In the genomic region with DNA sequence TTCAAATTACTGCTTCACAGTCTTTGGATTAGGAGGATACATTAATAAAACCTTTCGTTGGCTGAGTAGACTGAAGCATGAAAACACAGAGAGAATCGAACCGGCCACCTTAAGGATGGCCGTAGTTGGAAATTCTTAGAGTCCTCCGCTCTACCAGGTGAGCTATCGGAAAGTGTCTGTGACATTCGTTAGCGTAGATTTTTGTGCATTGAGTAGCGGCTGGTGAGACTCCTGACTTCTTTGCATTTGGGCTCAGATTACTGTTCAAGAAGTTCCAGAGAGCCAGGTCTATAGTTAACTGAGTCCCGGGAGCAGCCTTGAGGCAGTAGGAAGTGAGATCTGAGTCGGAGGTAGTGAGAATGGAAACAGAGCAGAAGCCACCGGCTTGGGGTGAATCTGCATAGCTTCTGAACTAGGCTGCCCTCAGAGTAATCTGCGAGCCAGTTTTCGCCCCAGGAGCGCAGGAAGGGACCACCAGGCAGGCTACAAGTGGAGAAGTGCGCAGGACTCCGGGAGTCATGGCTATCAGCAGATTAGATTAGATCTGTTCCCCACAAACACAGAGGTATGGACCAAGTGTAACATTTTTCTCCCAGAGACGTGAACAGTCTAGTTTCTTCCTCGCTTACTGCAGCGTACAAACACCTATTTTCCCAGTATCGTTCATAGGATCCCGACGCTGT, we compare ENCODE assay signal across 8 cellular contexts. TPM values are rescaled to one million over a fixed set of nuclear protein-coding genes. Genes with fewer than 3 reads are reported as not detected.
A peak's percentile ranks its signal among the peaks of the same experiment; 100 is the strongest.
DNase-seq lines count a peak whose midpoint lies in the region; ATAC-seq and TF ChIP-seq lines count a peak whose summit lies in the region.

No MANE protein-coding gene starts in this region.

- peak overlapping the region; percentile 54 to 99 (median 79) for H3K27ac Mint-ChIP-seq in CD4-positive, alpha-beta memory T cell
- H3K27ac Mint-ChIP-seq in mesothelial cell of epicardium, result peak overlapping the region; percentile 52

- POLR2A ChIA-PET in CD4-positive, alpha-beta memory T cell (lab: Charles Lee; ENCODE audit: partially characterized antibody), result interaction anchor here (0.6 to 5.9 kb wide), 7 partner anchors 16 to 287 kb away, joined by 3 to 61 read pairs (median 4); a partner anchor contains a TSS
- POLR2A ChIA-PET in HEK293T (lab: Yijun Ruan, JAX), result interaction anchor here (0.9 to 3.8 kb wide), 7 partner anchors 10 to 52 kb away, joined by 4 to 80 read pairs (median 9); a partner anchor contains a TSS

- peaks cover 0 to 13% of the 10 kb centered on the region in 2 donors for H3K36me3 Mint-ChIP-seq in CD4-positive, alpha-beta memory T cell
- H3K36me3 Mint-ChIP-seq in mesothelial cell of epicardium, result no peaks in the 10 kb centered on the region

- peaks cover 0 to 25% (median 1%) of the 10 kb centered on the region in 8 donors for H3K9me3 Mint-ChIP-seq in CD4-positive, alpha-beta memory T cell
- peaks cover 13% of the 10 kb centered on the region for H3K9me3 Mint-ChIP-seq in mesothelial cell of epicardium

- no peak for TF ChIP-seq CTCF in choroid plexus epithelial cell (conservative IDR thresholded peaks at IDR 0.05; ENCODE audit: low read depth, low read length)
- no peak for TF ChIP-seq CTCF in mesothelial cell of epicardium (IDR thresholded peaks at IDR 0.05; ENCODE audit: unreplicated experiment)
- TF ChIP-seq CTCF in upper lobe of right lung (IDR thresholded peaks at IDR 0.05), result no peak

- H3K27me3 Mint-ChIP-seq in CD4-positive, alpha-beta memory T cell, result peaks cover 31 to 32% of the 10 kb centered on the region in 2 donors
- peaks cover 89% of the 10 kb centered on the region for H3K27me3 Mint-ChIP-seq in mesothelial cell of epicardium (ENCODE audit: low read depth)

- CTCF ChIA-PET in CD4-positive, alpha-beta memory T cell (lab: Charles Lee; ENCODE audit: partially characterized antibody), result interaction anchor here (1.0 to 2.6 kb wide), 4 partner anchors 17 to 33 kb away, joined by 4 to 13 read pairs (median 8); no protein-coding TSS in a partner anchor
- CTCF ChIA-PET in HEK293T (lab: Yijun Ruan, JAX), result interaction anchor here (0.6 to 2.3 kb wide), 6 partner anchors 17 to 157 kb away, joined by 3 to 15 read pairs (median 4); no protein-coding TSS in a partner anchor

- H3K36me3 ChIP-seq in CD4-positive, alpha-beta memory T cell (ENCODE audit: insufficient read depth, low read length), result no peaks in the 10 kb centered on the region
- no peaks in the 10 kb centered on the region for H3K36me3 ChIP-seq in upper lobe of right lung

- DNase-seq in CD4-positive, alpha-beta memory T cell, result peak in 4 of 5 donors; percentile 35 to 49 (median 39)
- DNase-seq in HEK293T (ENCODE audit: extremely low spot score), result peak; percentile 51
- DNase-seq in SHP77 treated with DMSO at 0.1 percent for 48 hours (lab: John Stamatoyannopoulos, UW), result peak; percentile 66
- peak; percentile 57 for DNase-seq in choroid plexus epithelial cell (ENCODE audit: low read depth)
- peak in 1 of 2 experiments; percentile 58 for DNase-seq in mesothelial cell of epicardium (ENCODE audit: low spot score in 2 of 2, unreplicated experiment in 2 of 2)
- no peak for DNase-seq in upper lobe of right lung

- no peaks in the 10 kb centered on the region for H3K9me3 ChIP-seq in CD4-positive, alpha-beta memory T cell (ENCODE audit: control insufficient read depth in 1 of 2, low read length in 2 of 2)
- no peaks in the 10 kb centered on the region for H3K9me3 ChIP-seq in upper lobe of right lung

- peaks cover 20% of the 10 kb centered on the region for H3K27me3 ChIP-seq in CD4-positive, alpha-beta memory T cell (ENCODE audit: insufficient read depth, low read length)
- peaks cover 45% of the 10 kb centered on the region for H3K27me3 ChIP-seq in upper lobe of right lung

- H3K4me3 Mint-ChIP-seq in CD4-positive, alpha-beta memory T cell, result peak overlapping the region; percentile 82 to 93 (median 88)
- peak overlapping the region; percentile 77 for H3K4me3 Mint-ChIP-seq in mesothelial cell of epicardium

- intact Hi-C loops in CD4-positive, alpha-beta memory T cell (cut with micrococcal nuclease), result loop anchor here (1.0 kb wide), 1 partner anchor 17 kb away; no protein-coding TSS in a partner anchor
- intact Hi-C loops in upper lobe of right lung (cut with DNase I), result no loop called here

- peaks cover 41% of the 10 kb centered on the region for H3K4me1 ChIP-seq in CD4-positive, alpha-beta memory T cell (ENCODE audit: insufficient read depth, low read length)
- peaks cover 22% of the 10 kb centered on the region for H3K4me1 ChIP-seq in upper lobe of right lung

- peaks cover 47 to 79% (median 63%) of the 10 kb centered on the region in 4 donors for H3K4me1 Mint-ChIP-seq in CD4-positive, alpha-beta memory T cell
- H3K4me1 Mint-ChIP-seq in mesothelial cell of epicardium, result peaks cover 45% of the 10 kb centered on the region

- peak; percentile 46 for ATAC-seq in upper lobe of right lung
- ATAC-seq in GM21381 (IDR thresholded peaks at IDR 0.05; ENCODE audit: unreplicated experiment), result no peak
- ATAC-seq in HG02623 (IDR thresholded peaks at IDR 0.05; ENCODE audit: unreplicated experiment), result no peak

- peak overlapping the region; percentile 54 to 68 for H3K4me3 ChIP-seq in CD4-positive, alpha-beta memory T cell (ENCODE audit: low read length in 2 of 2)
- H3K4me3 ChIP-seq in choroid plexus epithelial cell (ENCODE audit: low read depth, low read length) (peak overlapping the region; percentile 50), upper lobe of right lung (peak overlapping the region; percentile 31)

- no peak overlapping the region for H3K27ac ChIP-seq in CD4-positive, alpha-beta memory T cell (ENCODE audit: low read depth, low read length)
- H3K27ac ChIP-seq in upper lobe of right lung, result no peak overlapping the region

TF ChIP-seq in HEK293T, 16 proteins besides CTCF, POLR2A, EP300 and RAD21:
- TF ChIP-seq CTBP1 (IDR thresholded peaks at IDR 0.05; ENCODE audit: borderline replicate concordance) (no peak), FOXM1 (IDR thresholded peaks at IDR 0.05; ENCODE audit: borderline replicate concordance) (no peak), FOXK2 (IDR thresholded peaks at IDR 0.05) (no peak), SUZ12 (IDR thresholded peaks at IDR 0.05) (no peak), TARDBP (IDR thresholded peaks at IDR 0.05) (no peak), NFRKB (IDR thresholded peaks at IDR 0.05) (no peak), L3MBTL2 (conservative IDR thresholded peaks at IDR 0.05) (no peak), BHLHE40 (IDR thresholded peaks at IDR 0.05; ENCODE audit: borderline replicate concordance) (no peak), HDGF (IDR thresholded peaks at IDR 0.05; ENCODE audit: borderline replicate concordance) (no peak), SP1 (IDR thresholded peaks at IDR 0.05) (no peak)
- TF ChIP-seq, protein P1, sequence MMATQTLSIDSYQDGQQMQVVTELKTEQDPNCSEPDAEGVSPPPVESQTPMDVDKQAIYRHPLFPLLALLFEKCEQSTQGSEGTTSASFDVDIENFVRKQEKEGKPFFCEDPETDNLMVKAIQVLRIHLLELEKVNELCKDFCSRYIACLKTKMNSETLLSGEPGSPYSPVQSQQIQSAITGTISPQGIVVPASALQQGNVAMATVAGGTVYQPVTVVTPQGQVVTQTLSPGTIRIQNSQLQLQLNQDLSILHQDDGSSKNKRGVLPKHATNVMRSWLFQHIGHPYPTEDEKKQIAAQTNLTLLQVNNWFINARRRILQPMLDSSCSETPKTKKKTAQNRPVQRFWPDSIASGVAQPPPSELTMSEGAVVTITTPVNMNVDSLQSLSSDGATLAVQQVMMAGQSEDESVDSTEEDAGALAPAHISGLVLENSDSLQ (IDR thresholded peaks at IDR 0.05), result no peak
TF ChIP-seq in HEK293T: peak in this region for 0.

RNA-seq across cellular contexts. Expression of a gene that starts 11.0 kb away (rescaled TPM):
- total RNA-seq in CD4-positive, alpha-beta memory T cell, result not detected
- polyA plus RNA-seq in CD4-positive, alpha-beta memory T cell, result not detected
- total RNA-seq in mesothelial cell of epicardium, result not detected in 3 replicates
- not detected for total RNA-seq in upper lobe of right lung

RNA-seq across cellular contexts. Expression of a gene that starts 39.3 kb away (rescaled TPM):
- not detected for total RNA-seq in CD4-positive, alpha-beta memory T cell
- not detected for polyA plus RNA-seq in CD4-positive, alpha-beta memory T cell
- not detected in 3 replicates for total RNA-seq in mesothelial cell of epicardium
- total RNA-seq in upper lobe of right lung, result not detected

RNA-seq across cellular contexts. Expression of a gene that starts 42.7 kb away (rescaled TPM):
- total RNA-seq in CD4-positive, alpha-beta memory T cell, result not detected
- not detected for polyA plus RNA-seq in CD4-positive, alpha-beta memory T cell
- total RNA-seq in mesothelial cell of epicardium (not detected in 3 replicates), upper lobe of right lung (not detected)

RNA-seq across cellular contexts. Expression of a gene that starts 53.9 kb away (rescaled TPM):
- 1 to 10 TPM; 2.1 to 2.6 TPM for total RNA-seq in CD4-positive, alpha-beta memory T cell
- 1 to 10 TPM; 1.6 to 2.5 TPM for polyA plus RNA-seq in CD4-positive, alpha-beta memory T cell
- total RNA-seq in mesothelial cell of epicardium, result 4.6 to 6.2 TPM (median 5.3 TPM) in 3 replicates
- 42.5 TPM for total RNA-seq in upper lobe of right lung

RNA-seq across cellular contexts. Expression of a gene that starts 58.1 kb away (rescaled TPM):
- 1 to 10 TPM; 1.1 to 1.3 TPM for total RNA-seq in CD4-positive, alpha-beta memory T cell
- polyA plus RNA-seq in CD4-positive, alpha-beta memory T cell, result 1 to 10 TPM; 1.4 to 2.8 TPM
- total RNA-seq in mesothelial cell of epicardium, result 3.7 to 5.4 TPM (median 3.8 TPM) in 3 replicates
- total RNA-seq in upper lobe of right lung, result 28.1 TPM
